ENCODE assay signal across 19 cellular contexts in genomic region chr2:177535968-177536514, GRCh38.
"Had no signal": no experiment of that assay in that cellular context is flagged by ENCODE, and none has a peak within 500 bp of the region (broad histone marks: within the 10 kb centered on the region; RNA-seq: fewer than 3 reads in every experiment).

No MANE protein-coding gene starts in this region.

- H3K36me3 ChIP-seq: ascending aorta, prostate gland had no signal

- H3K4me1 Mint-ChIP-seq: activated naive CD8-positive, alpha-beta T cell treated with anti-CD3 and anti-CD28 coated beads, Interleukin-2, amount 50 U/mL, for 24 hours had no signal

- DNase-seq: activated CD8-positive, alpha-beta memory T cell treated with anti-CD3 and anti-CD28 coated beads, Interleukin-2, amount 50 U/mL, for 4 hours; activated CD8-positive, alpha-beta T cell treated with anti-CD3 and anti-CD28 coated beads for 36 hours; activated naive CD8-positive, alpha-beta T cell treated with anti-CD3 and anti-CD28 coated beads, Interleukin-2, amount 50 U/mL, for 24 hours; activated T-cell treated with anti-CD3 and anti-CD28 coated beads, Interleukin-2, amount 50 U/mL, for 72 hours; dorsolateral prefrontal cortex; esophagus squamous epithelium; foreskin fibroblast; heart left ventricle; islet precursor cell; mammary epithelial cell; sigmoid colon; stimulated activated naive CD4-positive, alpha-beta T cell; substantia nigra had no signal

- H3K27me3 ChIP-seq: ascending aorta, dorsolateral prefrontal cortex, esophagus squamous epithelium, heart left ventricle, sigmoid colon had no signal

- FAIRE-seq: bronchial epithelial cell had no signal

- H3K9me3 Mint-ChIP-seq: activated CD8-positive, alpha-beta T cell treated with anti-CD3 and anti-CD28 coated beads for 36 hours; activated naive CD8-positive, alpha-beta T cell treated with anti-CD3 and anti-CD28 coated beads, Interleukin-2, amount 50 U/mL, for 24 hours; activated T-cell treated with anti-CD3 and anti-CD28 coated beads, Interleukin-2, amount 50 U/mL, for 72 hours; natural killer cell treated with Interleukin-12 subunit alpha and Interleukin-12 subunit beta and Interleukin-15 and Interleukin-18, amount 100 ng/mL, for 72 hours; type B pancreatic cell had no signal

- H3K9me3 ChIP-seq: ascending aorta, esophagus squamous epithelium, heart left ventricle, prostate gland, sigmoid colon had no signal

- H3K27ac Mint-ChIP-seq: activated CD8-positive, alpha-beta T cell treated with anti-CD3 and anti-CD28 coated beads for 36 hours; activated naive CD8-positive, alpha-beta T cell treated with anti-CD3 and anti-CD28 coated beads, Interleukin-2, amount 50 U/mL, for 24 hours; activated T-cell treated with anti-CD3 and anti-CD28 coated beads, Interleukin-2, amount 50 U/mL, for 72 hours; natural killer cell treated with Interleukin-12 subunit alpha and Interleukin-12 subunit beta and Interleukin-15 and Interleukin-18, amount 100 ng/mL, for 72 hours; type B pancreatic cell had no signal

- H3K36me3 Mint-ChIP-seq: natural killer cell treated with Interleukin-12 subunit alpha and Interleukin-12 subunit beta and Interleukin-15 and Interleukin-18, amount 100 ng/mL, for 72 hours had no signal

- ATAC-seq: activated CD8-positive, alpha-beta T cell treated with anti-CD3 and anti-CD28 coated beads for 36 hours; activated naive CD8-positive, alpha-beta T cell treated with anti-CD3 and anti-CD28 coated beads, Interleukin-2, amount 50 U/mL, for 24 hours; activated T-cell treated with anti-CD3 and anti-CD28 coated beads, Interleukin-2, amount 50 U/mL, for 72 hours; heart left ventricle; left lobe of liver; natural killer cell treated with Interleukin-12 subunit alpha and Interleukin-12 subunit beta and Interleukin-15 and Interleukin-18, amount 100 ng/mL, for 72 hours had no signal

- H3K27me3 Mint-ChIP-seq: activated CD8-positive, alpha-beta T cell treated with anti-CD3 and anti-CD28 coated beads for 36 hours; activated naive CD8-positive, alpha-beta T cell treated with anti-CD3 and anti-CD28 coated beads, Interleukin-2, amount 50 U/mL, for 24 hours; natural killer cell treated with Interleukin-12 subunit alpha and Interleukin-12 subunit beta and Interleukin-15 and Interleukin-18, amount 100 ng/mL, for 72 hours; type B pancreatic cell had no signal

- H3K4me3 ChIP-seq: ascending aorta, dorsolateral prefrontal cortex, esophagus squamous epithelium, heart left ventricle, prostate gland, sigmoid colon had no signal

- H3K4me3 Mint-ChIP-seq: activated CD8-positive, alpha-beta T cell treated with anti-CD3 and anti-CD28 coated beads for 36 hours; activated naive CD8-positive, alpha-beta T cell treated with anti-CD3 and anti-CD28 coated beads, Interleukin-2, amount 50 U/mL, for 24 hours; activated T-cell treated with anti-CD3 and anti-CD28 coated beads, Interleukin-2, amount 50 U/mL, for 72 hours; natural killer cell treated with Interleukin-12 subunit alpha and Interleukin-12 subunit beta and Interleukin-15 and Interleukin-18, amount 100 ng/mL, for 72 hours; type B pancreatic cell had no signal

- H3K4me1 ChIP-seq: ascending aorta, esophagus squamous epithelium, heart left ventricle, prostate gland had no signal

- H3K27ac ChIP-seq: ascending aorta, dorsolateral prefrontal cortex, esophagus squamous epithelium, heart left ventricle, prostate gland, sigmoid colon had no signal
